Comparison of ENCODE assay signal across 9 cellular contexts in the genomic region with DNA sequence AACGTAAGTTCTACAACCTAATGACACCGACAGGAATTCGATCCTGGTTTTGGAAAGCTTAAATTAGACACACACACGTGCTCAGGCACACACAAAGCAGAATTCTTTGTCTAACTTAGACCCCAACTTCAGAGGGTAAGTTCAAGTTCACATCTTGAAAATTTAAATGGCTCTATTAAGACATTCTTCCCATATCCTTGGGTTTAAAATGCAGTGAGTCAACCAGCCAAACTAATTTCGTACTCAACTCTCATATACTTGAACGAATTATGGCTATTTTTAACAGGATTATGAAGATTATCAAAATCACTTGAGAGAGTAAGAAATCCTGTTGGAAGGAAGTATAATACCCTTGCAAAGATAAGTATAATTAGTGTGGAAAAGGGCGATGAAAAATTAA.
"Had no signal": no experiment of that assay in that cellular context is flagged by ENCODE, and none has a peak within 500 bp of the region (broad histone marks: within the 10 kb centered on the region; RNA-seq: fewer than 3 reads in every experiment).

No MANE protein-coding gene starts in this region.

- H3K4me3 ChIP-seq: left lung, prostate gland, right atrium auricular region, suprapubic skin, transverse colon, vagina had no signal

- H3K36me3 ChIP-seq: left lung, prostate gland, right atrium auricular region, suprapubic skin, transverse colon, vagina had no signal

- H3K4me1 ChIP-seq: left lung, prostate gland, transverse colon had no signal

- H3K27me3 ChIP-seq: right atrium auricular region, vagina had no signal

- H3K9me3 ChIP-seq: left lung, prostate gland, right atrium auricular region, suprapubic skin, transverse colon, vagina had no signal

- H3K27ac ChIP-seq: dorsolateral prefrontal cortex, foreskin keratinocyte, left lung, prostate gland, right atrium auricular region, suprapubic skin, transverse colon, vagina, VCaP had no signal
